28 cellular contexts compared by ENCODE assay signal in genomic region chr3:39315420-39315819, GRCh38. TPM values are rescaled to one million over a fixed set of nuclear protein-coding genes. Genes with fewer than 3 reads are reported as not detected.
"Had no signal": no experiment of that assay in that cellular context is flagged by ENCODE, and none has a peak within 500 bp of the region (broad histone marks: within the 10 kb centered on the region; RNA-seq: fewer than 3 reads in every experiment).

No MANE protein-coding gene starts in this region.

- DNase-seq: activated CD4-positive, alpha-beta T cell treated with anti-CD3 and anti-CD28 coated beads for 1 hour; activated CD8-positive, alpha-beta T cell treated with anti-CD3 and anti-CD28 coated beads for 36 hours; activated gamma-delta T cell; activated T-cell treated with anti-CD3 and anti-CD28 coated beads, Interleukin-2, amount 50 U/mL, for 24 hours; amniotic stem cell; colonic mucosa; dorsolateral prefrontal cortex; head of caudate nucleus; left ventricle myocardium superior; mammary epithelial cell; natural killer cell; small intestine; stimulated activated CD4-positive, alpha-beta T cell treated with anti-CD3 and anti-CD28 coated beads, Interleukin-2, amount 100 ng/mL, for 24 hours had no signal

- H3K36me3 ChIP-seq: breast epithelium, colonic mucosa, esophagus muscularis mucosa, gastroesophageal sphincter had no signal

- H3K4me3 Mint-ChIP-seq: activated CD8-positive, alpha-beta T cell treated with anti-CD3 and anti-CD28 coated beads for 36 hours; activated naive CD4-positive, alpha-beta T cell treated with anti-CD3 and anti-CD28 coated beads, Interleukin-2, amount 50 U/mL, for 24 hours; activated T-cell treated with anti-CD3 and anti-CD28 coated beads, Interleukin-2, amount 50 U/mL, for 24 hours; mesothelial cell of epicardium; natural killer cell; stimulated activated memory B cell treated with anti-CD40 and anti-IgM and Interleukin-4, amounts not matched to agents 10 μg/mL and 1 μg/mL and 100 μg/mL, for 72 hours had no signal

- H3K27ac Mint-ChIP-seq: activated CD8-positive, alpha-beta T cell treated with anti-CD3 and anti-CD28 coated beads for 36 hours; activated naive CD4-positive, alpha-beta T cell treated with anti-CD3 and anti-CD28 coated beads, Interleukin-2, amount 50 U/mL, for 24 hours; activated T-cell treated with anti-CD3 and anti-CD28 coated beads, Interleukin-2, amount 50 U/mL, for 24 hours; mesothelial cell of epicardium; natural killer cell; stimulated activated memory B cell treated with anti-CD40 and anti-IgM and Interleukin-4, amounts not matched to agents 10 μg/mL and 1 μg/mL and 100 μg/mL, for 72 hours had no signal

- H3K4me3 ChIP-seq: breast epithelium, colonic mucosa, dorsolateral prefrontal cortex, esophagus muscularis mucosa, gastroesophageal sphincter had no signal

- ATAC-seq: activated CD8-positive, alpha-beta T cell treated with anti-CD3 and anti-CD28 coated beads for 36 hours; gastroesophageal sphincter; left ventricle myocardium superior; natural killer cell; sciatic nerve; SK-N-SH treated with all-trans-retinoic acid at 6 μM for 48 hours; stimulated activated memory B cell treated with anti-CD40 and anti-IgM and Interleukin-4, amounts not matched to agents 10 μg/mL and 1 μg/mL and 100 μg/mL, for 72 hours had no signal

- H3K36me3 Mint-ChIP-seq: mesothelial cell of epicardium, natural killer cell had no signal

- H3K9me3 ChIP-seq: colonic mucosa had no signal

- H3K27me3 Mint-ChIP-seq: activated T-cell treated with anti-CD3 and anti-CD28 coated beads, Interleukin-2, amount 50 U/mL, for 24 hours; stimulated activated memory B cell treated with anti-CD40 and anti-IgM and Interleukin-4, amounts not matched to agents 10 μg/mL and 1 μg/mL and 100 μg/mL, for 72 hours had no signal

- H3K4me1 Mint-ChIP-seq: activated naive CD4-positive, alpha-beta T cell treated with anti-CD3 and anti-CD28 coated beads, Interleukin-2, amount 50 U/mL, for 24 hours; mesothelial cell of epicardium; natural killer cell; stimulated activated memory B cell treated with anti-CD40 and anti-IgM and Interleukin-4, amounts not matched to agents 10 μg/mL and 1 μg/mL and 100 μg/mL, for 72 hours had no signal

- FAIRE-seq: islet of Langerhans, small intestine had no signal

- H3K4me1 ChIP-seq: breast epithelium, colonic mucosa, esophagus muscularis mucosa, gastroesophageal sphincter had no signal

- H3K27me3 ChIP-seq: breast epithelium, colonic mucosa, dorsolateral prefrontal cortex, esophagus muscularis mucosa, gastroesophageal sphincter had no signal

- H3K27ac ChIP-seq: breast epithelium, colonic mucosa, dorsolateral prefrontal cortex, esophagus muscularis mucosa, gastroesophageal sphincter, VCaP had no signal

RNA-seq across cellular contexts. Expression of gene CCR8, which starts 14.1 kb away (rescaled TPM):
- total RNA-seq: breast epithelium, esophagus muscularis mucosa, gastroesophageal sphincter, left ventricle myocardium superior, mammary epithelial cell, mesothelial cell of epicardium, osteoblast, posterior vena cava, renal cortical epithelial cell, sciatic nerve, subcutaneous adipose tissue, ureter had no signal
- polyA plus RNA-seq: mammary epithelial cell, small intestine had no signal

RNA-seq across cellular contexts. Expression of gene CX3CR1, which starts 35.6 kb away (rescaled TPM):
- total RNA-seq: mammary epithelial cell, renal cortical epithelial cell had no signal
- polyA plus RNA-seq: mammary epithelial cell had no signal
